22 cellular contexts compared by ENCODE assay signal in the genomic region with DNA sequence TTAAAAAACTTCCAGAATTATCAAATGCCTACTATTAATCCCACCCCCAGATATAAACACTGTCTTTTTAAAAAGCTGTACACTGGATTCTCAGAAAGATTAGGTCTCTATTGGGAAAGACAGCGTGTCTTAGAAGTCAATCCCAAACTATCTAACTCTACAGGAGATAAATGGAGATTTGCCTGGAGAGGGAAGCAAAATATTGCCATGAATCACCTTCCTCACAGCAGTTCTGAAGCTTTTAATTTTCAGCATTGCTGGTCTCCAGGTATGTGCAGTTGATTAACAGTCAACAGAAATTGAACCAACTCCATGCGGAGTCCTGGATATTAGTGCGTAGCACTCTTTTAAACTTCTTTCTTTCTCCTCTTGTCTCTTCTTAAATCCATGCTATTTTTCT.
"Had no signal": no experiment of that assay in that cellular context is flagged by ENCODE, and none has a peak within 500 bp of the region (broad histone marks: within the 10 kb centered on the region; RNA-seq: fewer than 3 reads in every experiment).

No MANE protein-coding gene starts in this region.

- H3K27me3 ChIP-seq: colonic mucosa, esophagus squamous epithelium, gastroesophageal sphincter, neutrophil, right atrium auricular region, sigmoid colon had no signal

- DNase-seq: cerebellar nuclear complex; colonic mucosa; esophagus squamous epithelium; foreskin fibroblast; head of caudate nucleus; hippocampal formation; islet precursor cell; mammary epithelial cell; naive thymus-derived CD4-positive, alpha-beta T cell; nephron progenitor cell; sigmoid colon; stimulated activated CD4-positive, alpha-beta T cell treated with anti-CD3 and anti-CD28 coated beads, Interleukin-2, amount 100 ng/mL, for 24 hours; stimulated activated CD4-positive, alpha-beta T cell treated with anti-CD3 and anti-CD28 coated beads, Interleukin-4, amount 100 ng/mL, for 4 hours; stimulated activated naive B cell treated with anti-CD40 and anti-IgM and Interleukin-4, amounts not matched to agents 10 μg/mL and 1 μg/mL and 100 μg/mL, for 72 hours; stimulated activated naive CD8-positive, alpha-beta T cell treated with anti-CD3 and anti-CD28 coated beads, Interleukin-15, amount 100 ng/mL, for 72 hours had no signal

- H3K36me3 ChIP-seq: colonic mucosa, esophagus squamous epithelium, gastroesophageal sphincter, neutrophil, right atrium auricular region, sigmoid colon, thoracic aorta had no signal

- FAIRE-seq: urothelium cell line had no signal

- H3K4me3 ChIP-seq: colonic mucosa, esophagus squamous epithelium, gastroesophageal sphincter, right atrium auricular region, sigmoid colon, skin epidermis, thoracic aorta had no signal

- H3K27ac ChIP-seq: colonic mucosa, esophagus squamous epithelium, gastroesophageal sphincter, neutrophil, right atrium auricular region, sigmoid colon, skin epidermis, thoracic aorta had no signal

- ATAC-seq: gastroesophageal sphincter; left lobe of liver; naive thymus-derived CD4-positive, alpha-beta T cell; stimulated activated naive B cell treated with anti-CD40 and anti-IgM and Interleukin-4, amounts not matched to agents 10 μg/mL and 1 μg/mL and 100 μg/mL, for 72 hours; stimulated activated naive CD8-positive, alpha-beta T cell treated with anti-CD3 and anti-CD28 coated beads, Interleukin-15, amount 100 ng/mL, for 72 hours had no signal

- H3K9me3 ChIP-seq: colonic mucosa, esophagus squamous epithelium, gastroesophageal sphincter, neutrophil, right atrium auricular region, sigmoid colon, thoracic aorta had no signal

- H3K4me1 ChIP-seq: colonic mucosa, esophagus squamous epithelium, gastroesophageal sphincter, right atrium auricular region, sigmoid colon had no signal
